In genomic region chr6:160315310-160315709, GRCh38 we compare ENCODE assay signal across 26 cellular contexts. TPM values are rescaled to one million over a fixed set of nuclear protein-coding genes. Genes with fewer than 3 reads are reported as not detected.
A peak's percentile ranks its signal among the peaks of the same experiment; 100 is the strongest.
DNase-seq lines count a peak whose midpoint lies in the region; ATAC-seq, FAIRE-seq and TF ChIP-seq lines count a peak whose summit lies in the region.
"Had no signal": no experiment of that assay in that cellular context is flagged by ENCODE, and none has a peak within 500 bp of the region (broad histone marks: within the 10 kb centered on the region; RNA-seq: fewer than 3 reads in every experiment).

No MANE protein-coding gene starts in this region.

- ATAC-seq in HepG2 = no peak
- ATAC-seq in right lobe of liver = no peak
- peak; percentile 56; the same call in 1 of the 3 replicates for ATAC-seq in RWPE2 (ENCODE audit: low read depth)
- no peak for ATAC-seq in HG03460 (IDR thresholded peaks at IDR 0.05; ENCODE audit: unreplicated experiment)
- ATAC-seq: GM23338, Panc1, SK-N-SH treated with all-trans-retinoic acid at 6 μM for 48 hours had no signal

- H3K9me3 ChIP-seq in HepG2 (ENCODE audit: low read length) (peaks cover 29% of the 10 kb centered on the region), right lobe of liver (no peaks in the 10 kb centered on the region), RWPE2 (ENCODE audit: severe bottlenecking) (peaks cover 20% of the 10 kb centered on the region), smooth muscle cell (replicated peaks; ENCODE audit: low read depth) (peaks cover 7% of the 10 kb centered on the region), WERI-Rb-1 (ENCODE audit: severe bottlenecking) (peaks cover 5% of the 10 kb centered on the region)
- H3K9me3 ChIP-seq: SJCRH30 had no signal

- H3K9ac ChIP-seq in HepG2 (ENCODE audit: insufficient read depth, low read depth, low read length) (no peak overlapping the region), smooth muscle cell (ENCODE audit: low read depth) (no peak overlapping the region)
- H3K9ac ChIP-seq: BLaER1 had no signal

- H3F3A ChIP-seq in smooth muscle cell (ENCODE audit: low read depth) = no peaks in the 10 kb centered on the region

- no TSS peak for BruUV-seq in HepG2 (replicated peaks; lab: Mats Ljungman, UMichigan)

- intact Hi-C loops in HepG2 (cut with micrococcal nuclease; ENCODE audit: unreplicated experiment) = no loop called here
- intact Hi-C loops in right lobe of liver (cut with DNase I) = no loop called here

- TF ChIP-seq EP300 in HepG2 (IDR thresholded peaks at IDR 0.05; ENCODE audit: low read depth in 2 of 2, low read length in 2 of 2) (no peak), HepG2 (CRISPR knock-in tag; IDR thresholded peaks at IDR 0.05; ENCODE audit: borderline replicate concordance) (no peak)

- TF ChIP-seq POLR2A in HepG2 (IDR thresholded peaks at IDR 0.05; ENCODE audit: insufficient read depth in 1 of 2, low read depth in 2 of 2, low read length in 2 of 2) = no peak
- no peak for TF ChIP-seq POLR2A in right lobe of liver (IDR thresholded peaks at IDR 0.05)

- H3K4me3 ChIP-seq in HepG2 (replicated peaks in 1 of 3; ENCODE audit: insufficient read depth in 1 of 3, low read depth in 2 of 3, low read length in 3 of 3) (no peak overlapping the region), right lobe of liver (no peak overlapping the region), RWPE2 (ENCODE audit: severe bottlenecking) (no peak overlapping the region), fibroblast of mammary gland (ENCODE audit: control insufficient read depth, low read depth, low read length) (no peak overlapping the region), smooth muscle cell (no peak overlapping the region), WERI-Rb-1 (ENCODE audit: low read depth, low read length) (no peak overlapping the region)
- H3K4me3 ChIP-seq: BLaER1, GM23338, MG63, SJCRH30 had no signal

- H3K36me3 ChIP-seq in HepG2 (replicated peaks in 1 of 2; ENCODE audit: control insufficient read depth in 1 of 2, insufficient read depth in 2 of 2, low read length in 2 of 2) (no peaks in the 10 kb centered on the region), right lobe of liver (no peaks in the 10 kb centered on the region), RWPE2 (ENCODE audit: low read depth) (no peaks in the 10 kb centered on the region), smooth muscle cell (ENCODE audit: low read depth) (peaks cover 6% of the 10 kb centered on the region), WERI-Rb-1 (no peaks in the 10 kb centered on the region)
- H3K36me3 ChIP-seq: BLaER1, MG63, SJCRH30 had no signal

- POLR2A ChIA-PET in HepG2 (lab: Yijun Ruan, JAX) = no interaction called here

- H4K20me1 ChIP-seq in HepG2 (ENCODE audit: insufficient read depth, low read length) = no peaks in the 10 kb centered on the region
- H4K20me1 ChIP-seq in smooth muscle cell (ENCODE audit: low read depth) = no peaks in the 10 kb centered on the region
- H4K20me1 ChIP-seq: BLaER1 had no signal

- FAIRE-seq in HepG2 (lab: Jason Lieb, UNC) = no peak
- FAIRE-seq: GM12891 had no signal

- H2AFZ ChIP-seq in HepG2 (ENCODE audit: low read length) = no peak overlapping the region
- peak overlapping the region; percentile 2 for H2AFZ ChIP-seq in smooth muscle cell (ENCODE audit: low read depth)
- H2AFZ ChIP-seq: GM23338 had no signal

- H3K4me2 ChIP-seq in HepG2 (ENCODE audit: low read depth, low read length) = no peak overlapping the region
- no peak overlapping the region for H3K4me2 ChIP-seq in smooth muscle cell
- H3K4me2 ChIP-seq: BLaER1, GM23338 had no signal

- 4% methylated on average over 1 of the region's 1 CpG for WGBS in HepG2 (ENCODE audit: low lambda C conversion rate)
- WGBS in right lobe of liver (ENCODE audit: insufficient coverage, low coverage, low lambda C conversion rate, missing lambda C conversion rate) = 80% methylated on average over 1 of the region's 1 CpG
- WGBS in smooth muscle cell (ENCODE audit: low lambda C conversion rate) = 86% methylated on average over 1 of the region's 1 CpG

- H3K79me2 ChIP-seq in HepG2 (ENCODE audit: insufficient read depth, low read length) (no peaks in the 10 kb centered on the region), smooth muscle cell (ENCODE audit: low read depth) (no peaks in the 10 kb centered on the region)

- H3K27ac ChIP-seq in HepG2 (ENCODE audit: extremely low read length, insufficient read depth, low read length) (no peak overlapping the region), right lobe of liver (no peak overlapping the region), RWPE2 (ENCODE audit: poor library complexity, severe bottlenecking) (no peak overlapping the region), smooth muscle cell (ENCODE audit: low read depth) (peak overlapping the region; percentile 42), WERI-Rb-1 (no peak overlapping the region)
- H3K27ac ChIP-seq: BLaER1, SJCRH30 had no signal

- CTCF ChIA-PET in HepG2 (lab: Yijun Ruan, JAX; ENCODE audit: low intra/inter-chr PET ratio, low total read pairs) = no interaction called here

- no peak for TF ChIP-seq RAD21 in HepG2 (CRISPR knock-in tag; IDR thresholded peaks at IDR 0.05)

- H3K27me3 ChIP-seq in HepG2 (ENCODE audit: control insufficient read depth in 1 of 2, insufficient read depth in 2 of 2, low read length in 2 of 2) (peaks cover 0 to 4% of the 10 kb centered on the region in 2 experiments; a peak in 1 of 5 replicates), right lobe of liver (no peaks in the 10 kb centered on the region), RWPE2 (ENCODE audit: insufficient read depth, poor library complexity, severe bottlenecking) (no peaks in the 10 kb centered on the region), smooth muscle cell (ENCODE audit: low read depth) (no peaks in the 10 kb centered on the region), WERI-Rb-1 (ENCODE audit: insufficient read depth, low read depth, severe bottlenecking) (peaks cover 13% of the 10 kb centered on the region)
- H3K27me3 ChIP-seq: BLaER1, MG63, SJCRH30 had no signal

- H3K4me1 ChIP-seq in HepG2 (ENCODE audit: insufficient read depth, low read length) (no peaks in the 10 kb centered on the region), right lobe of liver (no peaks in the 10 kb centered on the region), RWPE2 (ENCODE audit: insufficient read depth, poor library complexity, severe bottlenecking) (peaks cover 9% of the 10 kb centered on the region), smooth muscle cell (ENCODE audit: low read depth) (no peaks in the 10 kb centered on the region)
- H3K4me1 ChIP-seq: BLaER1, SJCRH30 had no signal

- in situ Hi-C loops in HepG2 (cut with HindIII; ENCODE audit: extremely low pct_ligation_motif_present, low pct_unique_long_range_greater_than_20kb) = no loop called here

- TF ChIP-seq CTCF in HepG2 (CRISPR knock-in tag; IDR thresholded peaks at IDR 0.05) = no peak
- no peak for TF ChIP-seq CTCF in right lobe of liver (IDR thresholded peaks at IDR 0.05)
- no peak for TF ChIP-seq CTCF in RWPE2 (IDR thresholded peaks at IDR 0.05; ENCODE audit: poor library complexity, severe bottlenecking)
- TF ChIP-seq CTCF in fibroblast of mammary gland (conservative IDR thresholded peaks at IDR 0.05; ENCODE audit: control insufficient read depth, insufficient read depth, low read depth, low read length) = no peak
- no peak for TF ChIP-seq CTCF in smooth muscle cell (IDR thresholded peaks at IDR 0.05; ENCODE audit: borderline replicate concordance, insufficient read depth, poor library complexity, severe bottlenecking)
- TF ChIP-seq CTCF in WERI-Rb-1 (IDR thresholded peaks at IDR 0.05; ENCODE audit: low read depth, low read length) = no peak

- DNase-seq in HepG2 (ENCODE audit: low spot score) (no peak), right lobe of liver (no peak), RWPE2 (ENCODE audit: low spot score) (no peak), fibroblast of mammary gland (ENCODE audit: low read depth) (peak; percentile 15), smooth muscle cell (lab: John Stamatoyannopoulos, UW; ENCODE audit: unreplicated experiment) (no peak), C1 segment of cervical spinal cord (lab: John Stamatoyannopoulos, UW) (no peak), WERI-Rb-1 (no peak)
- DNase-seq: 8988T; CD4-positive, alpha-beta memory T cell; COR-L47; DMS53; GDM1; H9; Kasumi-1; MG63; NCI-H2029; NCI-H446 treated with DMSO at 0.1 percent for 48 hours; NCI-H526; NCI-H82; SJCRH30 had no signal

RNA-seq across cellular contexts. Expression of gene SLC22A3, which starts 32.9 kb away (rescaled TPM):
- total RNA-seq in HepG2 (2016; rRNA removed; fragmentation: Illumina TruSeq; extraction: Trizol) (20.1 and 31.5 TPM in 2 replicates), right lobe of liver (10 to 100 TPM; 16.3 to 49.3 (median 32.0) TPM), smooth muscle cell (68.7 and 69.5 TPM in 2 replicates)
- 45.1 and 49.0 TPM in 2 replicates for total RNA-seq in HepG2 (2016; cell fraction: cytosol; rRNA removed; fragmentation: Illumina TruSeq; extraction: Trizol; ENCODE audit: low read depth)
- total RNA-seq in HepG2 (2016; cell fraction: insoluble cytoplasmic fraction; rRNA removed; fragmentation: Illumina TruSeq; extraction: Trizol) = 19.7 and 31.7 TPM in 2 replicates
- total RNA-seq in HepG2 (2016; cell fraction: membrane; rRNA removed; fragmentation: Illumina TruSeq; extraction: Trizol) = 30.2 and 35.9 TPM in 2 replicates
- total RNA-seq in HepG2 (2016; cell fraction: nucleus; rRNA removed; fragmentation: Illumina TruSeq; extraction: Trizol) = 43.4 and 49.5 TPM in 2 replicates
- polyA plus RNA-seq in HepG2 (2011; rRNA removed) (11.3 and 12.0 TPM in 2 replicates), smooth muscle cell (39.8 and 59.5 TPM in 2 replicates)
- 7.1 and 9.5 TPM in 2 replicates for polyA plus RNA-seq in HepG2 (2011; cell fraction: cytosol; rRNA removed)
- polyA plus RNA-seq in HepG2 (2011; cell fraction: nucleus; rRNA removed) = 27.4 and 27.6 TPM in 2 replicates
- 15.3 and 16.9 TPM in 2 replicates for polyA plus RNA-seq in HepG2 (2012)
- polyA plus RNA-seq in HepG2 (2016; cell fraction: cytosol; fragmentation: Illumina TruSeq; extraction: Trizol; ENCODE audit: low read depth) = 8.5 and 8.8 TPM in 2 replicates
- polyA plus RNA-seq in HepG2 (2016; cell fraction: insoluble cytoplasmic fraction; fragmentation: Illumina TruSeq; extraction: Trizol; ENCODE audit: low read depth) = 22.6 and 23.7 TPM in 2 replicates
- 18.2 and 20.7 TPM in 2 replicates for polyA plus RNA-seq in HepG2 (2016; cell fraction: membrane; fragmentation: Illumina TruSeq; extraction: Trizol; ENCODE audit: low read depth)
- 80.9 and 84.1 TPM in 2 replicates for polyA plus RNA-seq in HepG2 (2016; cell fraction: nucleus; fragmentation: Illumina TruSeq; extraction: Trizol; ENCODE audit: insufficient read depth, low read depth)
- polyA minus RNA-seq in HepG2 (2011; rRNA and poly(A)+ RNA removed; ENCODE audit: low replicate concordance) = 9.1 and 24.8 TPM in 2 replicates
- polyA minus RNA-seq in HepG2 (2011; cell fraction: cytosol; rRNA and poly(A)+ RNA removed) = 10.9 and 11.6 TPM in 2 replicates
- 19.3 and 20.1 TPM in 2 replicates for polyA minus RNA-seq in HepG2 (2011; cell fraction: nucleus; rRNA and poly(A)+ RNA removed)
- total RNA-seq: CD4-positive, alpha-beta memory T cell; SJCRH30 had no signal

RNA-seq across cellular contexts. Expression of gene SLC22A2, which starts 56.7 kb away (rescaled TPM):
- not detected in 2 replicates for total RNA-seq in HepG2 (2016; rRNA removed; fragmentation: Illumina TruSeq; extraction: Trizol)
- not detected in 2 replicates for total RNA-seq in HepG2 (2016; cell fraction: cytosol; rRNA removed; fragmentation: Illumina TruSeq; extraction: Trizol; ENCODE audit: low read depth)
- not detected in 2 replicates for total RNA-seq in HepG2 (2016; cell fraction: insoluble cytoplasmic fraction; rRNA removed; fragmentation: Illumina TruSeq; extraction: Trizol)
- not detected in 2 replicates for total RNA-seq in HepG2 (2016; cell fraction: membrane; rRNA removed; fragmentation: Illumina TruSeq; extraction: Trizol)
- total RNA-seq in HepG2 (2016; cell fraction: nucleus; rRNA removed; fragmentation: Illumina TruSeq; extraction: Trizol) = not detected in 2 replicates
- not detected in 2 replicates for polyA plus RNA-seq in HepG2 (2011; rRNA removed)
- not detected in 2 replicates for polyA plus RNA-seq in HepG2 (2011; cell fraction: cytosol; rRNA removed)
- not detected in 2 replicates for polyA plus RNA-seq in HepG2 (2011; cell fraction: nucleus; rRNA removed)
- polyA plus RNA-seq in HepG2 (2012) = not detected in 2 replicates
- polyA plus RNA-seq in HepG2 (2016; cell fraction: cytosol; fragmentation: Illumina TruSeq; extraction: Trizol; ENCODE audit: low read depth) = not detected in 2 replicates
- not detected in 2 replicates for polyA plus RNA-seq in HepG2 (2016; cell fraction: insoluble cytoplasmic fraction; fragmentation: Illumina TruSeq; extraction: Trizol; ENCODE audit: low read depth)
- polyA plus RNA-seq in HepG2 (2016; cell fraction: membrane; fragmentation: Illumina TruSeq; extraction: Trizol; ENCODE audit: low read depth) = not detected in 2 replicates
- polyA plus RNA-seq in HepG2 (2016; cell fraction: nucleus; fragmentation: Illumina TruSeq; extraction: Trizol; ENCODE audit: insufficient read depth, low read depth) = not detected in 2 replicates
- polyA minus RNA-seq in HepG2 (2011; rRNA and poly(A)+ RNA removed; ENCODE audit: low replicate concordance) = not detected in 2 replicates
- not detected in 2 replicates for polyA minus RNA-seq in HepG2 (2011; cell fraction: cytosol; rRNA and poly(A)+ RNA removed)
- polyA minus RNA-seq in HepG2 (2011; cell fraction: nucleus; rRNA and poly(A)+ RNA removed) = not detected in 2 replicates
- total RNA-seq in right lobe of liver = not detected
- 3.5 and 7.0 TPM in 2 replicates for total RNA-seq in smooth muscle cell
- 5.8 and 7.0 TPM in 2 replicates for polyA plus RNA-seq in smooth muscle cell
- total RNA-seq: CD4-positive, alpha-beta memory T cell had no signal
- polyA plus RNA-seq: CD4-positive, alpha-beta memory T cell had no signal
